Comparison of ENCODE assay signal across 9 cellular contexts in genomic region chr14:91108941-91109611, GRCh38. TPM values are rescaled to one million over a fixed set of nuclear protein-coding genes. Genes with fewer than 3 reads are reported as not detected.
DNase-seq lines count a peak whose midpoint lies in the region; ATAC-seq and TF ChIP-seq lines count a peak whose summit lies in the region.
"Had no signal": no experiment of that assay in that cellular context is flagged by ENCODE, and none has a peak within 500 bp of the region (broad histone marks: within the 10 kb centered on the region; RNA-seq: fewer than 3 reads in every experiment).

No MANE protein-coding gene starts in this region.

- H3K27me3 Mint-ChIP-seq in activated naive CD4-positive, alpha-beta T cell treated with anti-CD3 and anti-CD28 coated beads, Interleukin-2, amount 10 ng/mL, durations not matched to agents 7 days and 5 days = peaks cover 6% of the 10 kb centered on the region

- peaks cover 2% of the 10 kb centered on the region for H3K36me3 Mint-ChIP-seq in activated naive CD4-positive, alpha-beta T cell treated with anti-CD3 and anti-CD28 coated beads, Interleukin-2, amount 10 ng/mL, durations not matched to agents 7 days and 5 days

- H3K4me1 ChIP-seq in A673 (ENCODE audit: insufficient read depth, low read length, poor library complexity, severe bottlenecking) (peaks cover 22% of the 10 kb centered on the region), lower lobe of right lung (peaks cover 24% of the 10 kb centered on the region)

- peaks cover 57% of the 10 kb centered on the region for H3K4me1 Mint-ChIP-seq in activated naive CD4-positive, alpha-beta T cell treated with anti-CD3 and anti-CD28 coated beads, Interleukin-2, amount 10 ng/mL, durations not matched to agents 7 days and 5 days

- H3K36me3 ChIP-seq in A673 (ENCODE audit: insufficient read depth, low read length, poor library complexity, severe bottlenecking) = no peaks in the 10 kb centered on the region
- H3K36me3 ChIP-seq in lower lobe of right lung = no peaks in the 10 kb centered on the region

- no peak overlapping the region for H3K4me3 ChIP-seq in A673 (ENCODE audit: low read depth, low read length, poor library complexity, severe bottlenecking)
- no peak overlapping the region for H3K4me3 ChIP-seq in lower lobe of right lung

- no peak for ATAC-seq in lower lobe of right lung
- ATAC-seq in HG02642 (IDR thresholded peaks at IDR 0.05; ENCODE audit: poor library complexity, unreplicated experiment) = no peak

- BruUV-seq in A673 (replicated peaks; lab: Mats Ljungman, UMichigan) = no TSS peak

- H3K4me3 Mint-ChIP-seq in activated naive CD4-positive, alpha-beta T cell treated with anti-CD3 and anti-CD28 coated beads, Interleukin-2, amount 10 ng/mL, durations not matched to agents 7 days and 5 days = peak overlapping the region; percentile 26
- H3K4me3 Mint-ChIP-seq: nephron progenitor cell had no signal

- no peaks in the 10 kb centered on the region for H3K27me3 ChIP-seq in A673 (replicated peaks; ENCODE audit: insufficient read depth, low read depth, low read length, poor library complexity)
- no peaks in the 10 kb centered on the region for H3K27me3 ChIP-seq in lower lobe of right lung (ENCODE audit: low read depth)

- H3K9me3 ChIP-seq in A673 (ENCODE audit: low read depth, low read length, poor library complexity, severe bottlenecking) (no peaks in the 10 kb centered on the region), lower lobe of right lung (no peaks in the 10 kb centered on the region)

- no peaks in the 10 kb centered on the region for H3K9me3 Mint-ChIP-seq in activated naive CD4-positive, alpha-beta T cell treated with anti-CD3 and anti-CD28 coated beads, Interleukin-2, amount 10 ng/mL, durations not matched to agents 7 days and 5 days

- POLR2A ChIA-PET in A673 (lab: Charles Lee; ENCODE audit: low non-redundant PET) = no interaction called here

- DNase-seq in A673 (ENCODE audit: low spot score) (peak; percentile 15), LoVo (ENCODE audit: low spot score) (peak; percentile 27), lower lobe of right lung (peak; percentile 53), SKM-1 (lab: John Stamatoyannopoulos, UW; ENCODE audit: unreplicated experiment) (no peak), NCI-H1417 treated with DMSO at 0.1 percent for 48 hours (lab: John Stamatoyannopoulos, UW) (no peak), occipital lobe (lab: John Stamatoyannopoulos, UW) (no peak)
- peak; percentile 49 for DNase-seq in activated naive CD4-positive, alpha-beta T cell treated with anti-CD3 and anti-CD28 coated beads, Interleukin-2, amount 10 ng/mL, durations not matched to agents 7 days and 5 days
- DNase-seq: nephron progenitor cell had no signal

- TF ChIP-seq CTCF in A673 (conservative IDR thresholded peaks at IDR 0.05; ENCODE audit: low read depth, low read length) (no peak), lower lobe of right lung (IDR thresholded peaks at IDR 0.05) (no peak)

- H3K27ac ChIP-seq in A673 (ENCODE audit: low read depth, low read length, poor library complexity, severe bottlenecking) = no peak overlapping the region
- H3K27ac ChIP-seq in lower lobe of right lung = no peak overlapping the region

- H3K27ac Mint-ChIP-seq in activated naive CD4-positive, alpha-beta T cell treated with anti-CD3 and anti-CD28 coated beads, Interleukin-2, amount 10 ng/mL, durations not matched to agents 7 days and 5 days = peak overlapping the region; percentile 96
- H3K27ac Mint-ChIP-seq: nephron progenitor cell had no signal

- intact Hi-C loops in A673 (cut with micrococcal nuclease; ENCODE audit: unreplicated experiment) (no loop called here), lower lobe of right lung (cut with DNase I) (no loop called here)

- CTCF ChIA-PET in A673 (lab: Charles Lee) = no interaction called here
- CTCF ChIA-PET in activated naive CD4-positive, alpha-beta T cell treated with anti-CD3 and anti-CD28 coated beads, Interleukin-2, amount 10 ng/mL, durations not matched to agents 7 days and 5 days (lab: Charles Lee) = no interaction called here

RNA-seq across cellular contexts. Expression of gene DGLUCY, which starts 4.8 kb away (rescaled TPM):
- total RNA-seq in A673 (2021) = 26.7 and 36.2 TPM in 2 replicates
- total RNA-seq in lower lobe of right lung = 102 TPM
- total RNA-seq in occipital lobe = 20.1 TPM

RNA-seq across cellular contexts. Expression of gene RPS6KA5, which starts 48.6 kb away (rescaled TPM):
- total RNA-seq in A673 (2021) (7.6 and 7.9 TPM in 2 replicates), lower lobe of right lung (11.3 TPM), occipital lobe (11.2 TPM)

Comparison
In these comparisons a context has a peak if more than half of its experiments do, and no peak if none do; other contexts are left out.
1. DNase-seq: peak in A673 (single experiment), LoVo (single experiment), activated naive CD4-positive, alpha-beta T cell treated with anti-CD3 and anti-CD28 coated beads, Interleukin-2, amount 10 ng/mL, durations not matched to agents 7 days and 5 days (single experiment) and lower lobe of right lung (single experiment); none in SKM-1 (single experiment), NCI-H1417 treated with DMSO at 0.1 percent for 48 hours (single experiment) and occipital lobe (single experiment).